ENCODE assay signal across 1 cellular context in genomic region chr4:15930314-15930713, GRCh38.
TF ChIP-seq lines count a peak whose summit lies in the region.

No MANE protein-coding gene starts in this region.

TF ChIP-seq in GM12878, 131 proteins besides CTCF, POLR2A, EP300 and RAD21:
- TF ChIP-seq EED (IDR thresholded peaks at IDR 0.05; ENCODE audit: low read depth) (no peak), BRCA1 (IDR thresholded peaks at IDR 0.05; ENCODE audit: low read depth, low read length) (no peak), SKIL (IDR thresholded peaks at IDR 0.05; ENCODE audit: low read depth, poor library complexity, severe bottlenecking) (no peak), CHD2 (IDR thresholded peaks at IDR 0.05; ENCODE audit: borderline replicate concordance, low read depth, low read length) (no peak), PAX5 (IDR thresholded peaks at IDR 0.05; ENCODE audit: borderline replicate concordance, low read depth, low read length) (no peak), ZNF384 (IDR thresholded peaks at IDR 0.05; ENCODE audit: borderline replicate concordance, low read depth, low read length) (no peak)
TF ChIP-seq in GM12878: peak in this region for 0.
